1 cellular context compared by ENCODE assay signal in the genomic region with DNA sequence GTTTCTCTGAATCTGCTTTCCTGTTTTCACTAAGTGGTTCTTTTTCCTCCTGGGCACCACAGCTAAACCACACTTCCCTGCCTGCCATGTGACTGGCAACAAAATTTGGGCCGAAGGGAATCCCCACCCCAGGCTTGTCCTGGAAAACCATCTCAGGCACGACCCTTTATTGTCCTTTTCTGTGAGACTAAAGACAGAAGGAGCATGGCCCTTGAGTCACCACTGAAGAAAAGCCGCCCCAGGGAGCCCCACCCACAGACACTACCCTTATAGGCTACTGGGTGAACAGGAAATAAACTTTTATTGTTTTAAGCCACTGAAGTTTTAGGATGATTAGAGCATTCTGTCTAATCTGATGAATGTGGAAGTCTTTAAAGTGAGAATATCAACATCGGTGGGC.
TF ChIP-seq lines count a peak whose summit lies in the region.

No MANE protein-coding gene starts in this region.

TF ChIP-seq in GM12878, 131 proteins besides CTCF, POLR2A, EP300 and RAD21:
- TF ChIP-seq PBX3 (IDR thresholded peaks at IDR 0.05; ENCODE audit: insufficient replicate concordance, low read depth, low read length) (no peak), RUNX3 (IDR thresholded peaks at IDR 0.05; ENCODE audit: low read length) (peak; percentile 13; the same call in 1 of the 2 replicates), SPI1 (IDR thresholded peaks at IDR 0.05; ENCODE audit: borderline replicate concordance, insufficient read depth, low read depth, low read length) (no peak), BCLAF1 (IDR thresholded peaks at IDR 0.05) (no peak), SIX5 (IDR thresholded peaks at IDR 0.05; ENCODE audit: low read depth, low read length, severe bottlenecking) (no peak), HCFC1 (IDR thresholded peaks at IDR 0.05; ENCODE audit: low read length) (no peak), PML (IDR thresholded peaks at IDR 0.05; ENCODE audit: low read length) (no peak), ETV6 (conservative IDR thresholded peaks at IDR 0.05 in 1 of 2, IDR thresholded peaks at IDR 0.05 in 1 of 2; ENCODE audit: borderline replicate concordance in 1 of 2, low read depth in 1 of 2) (no peak)
